ENCODE assay signal across 21 cellular contexts in genomic region chr19:50784710-50785109, GRCh38. TPM values are rescaled to one million over a fixed set of nuclear protein-coding genes. Genes with fewer than 3 reads are reported as not detected.
"Had no signal": no experiment of that assay in that cellular context is flagged by ENCODE, and none has a peak within 500 bp of the region (broad histone marks: within the 10 kb centered on the region; RNA-seq: fewer than 3 reads in every experiment).

No MANE protein-coding gene starts in this region.

- ATAC-seq: HepG2 had no signal

- H3K27ac ChIP-seq: RWPE1 had no signal

- DNase-seq: IMR-90, Karpas-422, KG1, MG63, NCI-H1092 treated with DMSO at 0.1 percent for 48 hours, NCI-H1436, NCI-H187, NCI-H2029, NCI-H2081 treated with DMSO at 0.1 percent for 48 hours, NCI-H2171, NCI-H226, NCI-H446, NCI-H510A, NCI-H524 treated with DMSO at 0.1 percent for 48 hours, NCI-H69, NCI-H774, SHP77 had no signal

- H3K4me3 ChIP-seq: MG63 had no signal

- H3K36me3 ChIP-seq: MG63 had no signal

- H3K9me3 ChIP-seq: MG63 had no signal

RNA-seq across cellular contexts. Expression of gene ACP4, which starts 5.5 kb away (rescaled TPM):
- total RNA-seq: HepG2, HT1080, IMR-90, SK-MEL-5 had no signal
- polyA plus RNA-seq: IMR-90 had no signal

RNA-seq across cellular contexts. Expression of gene GPR32, which starts 14.4 kb away (rescaled TPM):
- total RNA-seq: HepG2, HT1080, IMR-90, SK-MEL-5 had no signal
- polyA plus RNA-seq: HepG2, IMR-90 had no signal

RNA-seq across cellular contexts. Expression of gene KLK1, which starts 38.9 kb away (rescaled TPM):
- total RNA-seq: HepG2, HT1080, IMR-90, SK-MEL-5 had no signal
- polyA plus RNA-seq: HepG2, IMR-90 had no signal

RNA-seq across cellular contexts. Expression of gene KLK15, which starts 48.7 kb away (rescaled TPM):
- total RNA-seq: HepG2, HT1080, IMR-90, SK-MEL-5 had no signal
- polyA plus RNA-seq: HepG2, IMR-90 had no signal
